8 cellular contexts compared by ENCODE assay signal in the genomic region with DNA sequence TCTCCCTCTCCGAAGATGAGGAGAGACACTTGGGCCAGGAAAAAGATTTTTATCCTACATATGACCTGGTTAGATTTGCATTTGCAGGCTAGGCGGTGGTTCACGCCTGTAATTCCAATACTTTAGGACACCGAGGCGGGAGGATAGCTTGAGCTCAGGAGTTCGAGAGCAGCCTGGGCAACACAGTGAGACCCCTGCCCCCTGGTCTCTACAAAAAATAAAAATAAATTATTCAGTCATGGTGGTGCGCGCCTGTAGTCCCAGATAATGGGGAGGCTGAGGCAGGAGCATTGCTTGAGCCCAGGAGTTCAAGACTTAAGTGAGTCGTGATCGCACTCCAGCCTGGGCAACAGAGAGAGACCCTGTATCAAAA. TPM values are rescaled to one million over a fixed set of nuclear protein-coding genes. Genes with fewer than 3 reads are reported as not detected.
DNase-seq lines count a peak whose midpoint lies in the region; ATAC-seq and TF ChIP-seq lines count a peak whose summit lies in the region.

No MANE protein-coding gene starts in this region.

- TF ChIP-seq POLR2A in upper lobe of left lung (IDR thresholded peaks at IDR 0.05): no peak

- peaks cover 15 to 20% (median 16%) of the 10 kb centered on the region in 4 donors for H3K4me1 ChIP-seq in upper lobe of left lung

- H3K27me3 ChIP-seq in upper lobe of left lung: no peaks in the 10 kb centered on the region

- H3K4me3 ChIP-seq in upper lobe of left lung: peak overlapping the region in 3 of 4 donors; percentile 79 to 88 (median 87)

- no peak for TF ChIP-seq CTCF in brain (conservative IDR thresholded peaks at IDR 0.05)
- TF ChIP-seq CTCF in mesothelial cell of epicardium (IDR thresholded peaks at IDR 0.05; ENCODE audit: unreplicated experiment): no peak
- no peak for TF ChIP-seq CTCF in upper lobe of left lung (IDR thresholded peaks at IDR 0.05)

- ATAC-seq in activated naive CD4-positive, alpha-beta T cell treated with anti-CD3 and anti-CD28 coated beads, Interleukin-2, amount 50 U/mL, for 72 hours: no peak
- ATAC-seq in upper lobe of left lung (ENCODE audit: low FRiP score in 2 of 2) (no peak), HG03045 (IDR thresholded peaks at IDR 0.05; ENCODE audit: unreplicated experiment) (no peak)

- H3K27ac ChIP-seq in upper lobe of left lung: peak overlapping the region in 3 of 4 donors; percentile 78 to 83 (median 82)

- H3K9me3 ChIP-seq in upper lobe of left lung: no peaks in the 10 kb centered on the region

- H3K9me3 Mint-ChIP-seq in activated naive CD4-positive, alpha-beta T cell treated with anti-CD3 and anti-CD28 coated beads, Interleukin-2, amount 50 U/mL, for 24 hours: no peaks in the 10 kb centered on the region
- H3K9me3 Mint-ChIP-seq in activated naive CD4-positive, alpha-beta T cell treated with anti-CD3 and anti-CD28 coated beads, Interleukin-2, amount 50 U/mL, for 72 hours: no peaks in the 10 kb centered on the region
- H3K9me3 Mint-ChIP-seq in brain: no peaks in the 10 kb centered on the region
- no peaks in the 10 kb centered on the region for H3K9me3 Mint-ChIP-seq in mesothelial cell of epicardium

- H3K36me3 Mint-ChIP-seq in activated naive CD4-positive, alpha-beta T cell treated with anti-CD3 and anti-CD28 coated beads, Interleukin-2, amount 50 U/mL, for 24 hours: peaks cover 3% of the 10 kb centered on the region
- H3K36me3 Mint-ChIP-seq in activated naive CD4-positive, alpha-beta T cell treated with anti-CD3 and anti-CD28 coated beads, Interleukin-2, amount 50 U/mL, for 72 hours: peaks cover 0 to 6% of the 10 kb centered on the region in 2 donors
- H3K36me3 Mint-ChIP-seq in brain: peaks cover 17% of the 10 kb centered on the region
- H3K36me3 Mint-ChIP-seq in mesothelial cell of epicardium: peaks cover 3% of the 10 kb centered on the region

- H3K36me3 ChIP-seq in upper lobe of left lung: peaks cover 3 to 30% (median 28%) of the 10 kb centered on the region in 4 donors

- no peak for DNase-seq in activated naive CD4-positive, alpha-beta T cell treated with anti-CD3 and anti-CD28 coated beads, Interleukin-2, amount 50 U/mL, for 72 hours (ENCODE audit: low spot score in 2 of 2)
- DNase-seq in mesothelial cell of epicardium (ENCODE audit: low spot score in 2 of 2, unreplicated experiment in 2 of 2): no peak
- no peak for DNase-seq in upper lobe of left lung
- DNase-seq in stimulated activated naive CD4-positive, alpha-beta T cell treated with Interleukin-2 at 50 U/mL for 16 hours (lab: John Stamatoyannopoulos, UW): no peak
- DNase-seq in NCI-H2081 treated with DMSO at 0.1 percent for 48 hours (lab: John Stamatoyannopoulos, UW): no peak

- H3K4me1 Mint-ChIP-seq in activated naive CD4-positive, alpha-beta T cell treated with anti-CD3 and anti-CD28 coated beads, Interleukin-2, amount 50 U/mL, for 24 hours: peaks cover 10% of the 10 kb centered on the region
- H3K4me1 Mint-ChIP-seq in brain: peaks cover 23% of the 10 kb centered on the region
- peaks cover 11% of the 10 kb centered on the region for H3K4me1 Mint-ChIP-seq in mesothelial cell of epicardium

- H3K27ac Mint-ChIP-seq in activated naive CD4-positive, alpha-beta T cell treated with anti-CD3 and anti-CD28 coated beads, Interleukin-2, amount 50 U/mL, for 24 hours: no peak overlapping the region
- peak overlapping the region in 1 of 2 donors; percentile 96 for H3K27ac Mint-ChIP-seq in activated naive CD4-positive, alpha-beta T cell treated with anti-CD3 and anti-CD28 coated beads, Interleukin-2, amount 50 U/mL, for 72 hours
- H3K27ac Mint-ChIP-seq in brain (peak overlapping the region; percentile 76 to 94 (median 86)), mesothelial cell of epicardium (no peak overlapping the region)

- 82 to 88% methylated on average over 10 of the region's 10 CpGs for WGBS in upper lobe of left lung, 2 donors

- H3K27me3 Mint-ChIP-seq in activated naive CD4-positive, alpha-beta T cell treated with anti-CD3 and anti-CD28 coated beads, Interleukin-2, amount 50 U/mL, for 24 hours: no peaks in the 10 kb centered on the region
- H3K27me3 Mint-ChIP-seq in brain: no peaks in the 10 kb centered on the region
- H3K27me3 Mint-ChIP-seq in mesothelial cell of epicardium (ENCODE audit: low read depth): no peaks in the 10 kb centered on the region

- peak overlapping the region; percentile 94 for H3K4me3 Mint-ChIP-seq in activated naive CD4-positive, alpha-beta T cell treated with anti-CD3 and anti-CD28 coated beads, Interleukin-2, amount 50 U/mL, for 24 hours
- H3K4me3 Mint-ChIP-seq in brain (peak overlapping the region; percentile 89 to 95 (median 89)), mesothelial cell of epicardium (peak overlapping the region; percentile 88)

- no peak for TF ChIP-seq EP300 in upper lobe of left lung (IDR thresholded peaks at IDR 0.05)

RNA-seq across cellular contexts. Expression of gene THAP11, which starts 7.9 kb away (rescaled TPM):
- 10 to 100 TPM; 26.9 to 43.2 TPM for total RNA-seq in activated naive CD4-positive, alpha-beta T cell treated with anti-CD3 and anti-CD28 coated beads, Interleukin-2, amount 50 U/mL, for 72 hours
- polyA plus RNA-seq in brain (ENCODE audit: insufficient read depth, low read depth, low replicate concordance): 42.7 TPM
- total RNA-seq in mesothelial cell of epicardium: 27.6 to 28.6 TPM (median 28.1 TPM) in 3 replicates
- 10 to 100 TPM; 28.3 to 66.3 (median 34.3) TPM for total RNA-seq in upper lobe of left lung

RNA-seq across cellular contexts. Expression of gene NUTF2, which starts 12.5 kb away (rescaled TPM):
- 100 to 1,000 TPM; 111 to 160 TPM for total RNA-seq in activated naive CD4-positive, alpha-beta T cell treated with anti-CD3 and anti-CD28 coated beads, Interleukin-2, amount 50 U/mL, for 72 hours
- 181 TPM for polyA plus RNA-seq in brain (ENCODE audit: insufficient read depth, low read depth, low replicate concordance)
- total RNA-seq in mesothelial cell of epicardium (130 to 141 TPM (median 132 TPM) in 3 replicates), upper lobe of left lung (100 to 1,000 TPM in 2 of 6 donors, 10 to 100 TPM in 4; 50.2 to 203 (median 78.3) TPM)

RNA-seq across cellular contexts. Expression of gene CENPT, which starts 13.3 kb away (rescaled TPM):
- 10 to 100 TPM; 49.5 to 86.4 TPM for total RNA-seq in activated naive CD4-positive, alpha-beta T cell treated with anti-CD3 and anti-CD28 coated beads, Interleukin-2, amount 50 U/mL, for 72 hours
- polyA plus RNA-seq in brain (ENCODE audit: insufficient read depth, low read depth, low replicate concordance): 23.9 TPM
- total RNA-seq in mesothelial cell of epicardium (71.5 to 73.8 TPM (median 73.8 TPM) in 3 replicates), upper lobe of left lung (100 to 1,000 TPM in 1 of 6 donors, 10 to 100 TPM in 5; 30.6 to 201 (median 50.6) TPM)

RNA-seq across cellular contexts. Expression of gene TSNAXIP1, which starts 27.5 kb away (rescaled TPM):
- total RNA-seq in activated naive CD4-positive, alpha-beta T cell treated with anti-CD3 and anti-CD28 coated beads, Interleukin-2, amount 50 U/mL, for 72 hours: under 1 TPM in 1 of 2 donors, not detected in 1; 0.35 TPM
- polyA plus RNA-seq in brain (ENCODE audit: insufficient read depth, low read depth, low replicate concordance): 1.8 TPM
- total RNA-seq in mesothelial cell of epicardium (4.4 to 4.8 TPM (median 4.4 TPM) in 3 replicates), upper lobe of left lung (10 to 100 TPM in 1 of 6 donors, 1 to 10 TPM in 4, under 1 TPM in 1; 0.66 to 13.1 (median 4.4) TPM)

RNA-seq across cellular contexts. Expression of gene RANBP10, which starts 27.9 kb away (rescaled TPM):
- total RNA-seq in activated naive CD4-positive, alpha-beta T cell treated with anti-CD3 and anti-CD28 coated beads, Interleukin-2, amount 50 U/mL, for 72 hours: 10 to 100 TPM; 18.3 to 21.2 TPM
- polyA plus RNA-seq in brain (ENCODE audit: insufficient read depth, low read depth, low replicate concordance): 12.6 TPM
- total RNA-seq in mesothelial cell of epicardium (24.0 to 26.8 TPM (median 24.5 TPM) in 3 replicates), upper lobe of left lung (10 to 100 TPM in 5 of 6 donors, 1 to 10 TPM in 1; 6.5 to 50.3 (median 17.0) TPM)

Comparison
In these comparisons a context has a peak if more than half of its experiments do, and no peak if none do; other contexts are left out.
1. H3K27ac Mint-ChIP-seq: peak in brain (5 of 5); none in activated naive CD4-positive, alpha-beta T cell treated with anti-CD3 and anti-CD28 coated beads, Interleukin-2, amount 50 U/mL, for 24 hours (single experiment) and mesothelial cell of epicardium (single experiment).
2. Peak in every context shown above with its lines, with median percentiles within 50 percentile points of each other: H3K4me3 Mint-ChIP-seq.